Comparison of ENCODE assay signal across 1 cellular context in genomic region chr7:26436996-26437547, GRCh38.
TF ChIP-seq lines count a peak whose summit lies in the region.

No MANE protein-coding gene starts in this region.

TF ChIP-seq in GM23338, 12 proteins besides CTCF, POLR2A, EP300 and RAD21 (continued from another document):
- no peak for TF ChIP-seq REST (IDR thresholded peaks at IDR 0.05; ENCODE audit: unreplicated experiment)
- TF ChIP-seq NANOG (IDR thresholded peaks at IDR 0.05; ENCODE audit: borderline replicate concordance) = no peak
- TF ChIP-seq ZNF462 (CRISPR knock-in tag; IDR thresholded peaks at IDR 0.05) = no peak
- no peak for TF ChIP-seq EZH2 (IDR thresholded peaks at IDR 0.05; ENCODE audit: low read depth, unreplicated experiment)
- no peak for TF ChIP-seq JUNB (IDR thresholded peaks at IDR 0.05; ENCODE audit: unreplicated experiment)
- TF ChIP-seq ZNF331 (CRISPR knock-in tag; IDR thresholded peaks at IDR 0.05; ENCODE audit: low read depth) = no peak
- TF ChIP-seq EZH2phosphoT487 (IDR thresholded peaks at IDR 0.05; ENCODE audit: unreplicated experiment) = no peak
- no peak for TF ChIP-seq POLR2AphosphoS5 (IDR thresholded peaks at IDR 0.05; ENCODE audit: low read depth)
- no peak for TF ChIP-seq STAT1 (IDR thresholded peaks at IDR 0.05; ENCODE audit: unreplicated experiment)
- TF ChIP-seq ZNF114 (CRISPR knock-in tag; IDR thresholded peaks at IDR 0.05) = no peak
